22 cellular contexts compared by ENCODE assay signal in the genomic region with DNA sequence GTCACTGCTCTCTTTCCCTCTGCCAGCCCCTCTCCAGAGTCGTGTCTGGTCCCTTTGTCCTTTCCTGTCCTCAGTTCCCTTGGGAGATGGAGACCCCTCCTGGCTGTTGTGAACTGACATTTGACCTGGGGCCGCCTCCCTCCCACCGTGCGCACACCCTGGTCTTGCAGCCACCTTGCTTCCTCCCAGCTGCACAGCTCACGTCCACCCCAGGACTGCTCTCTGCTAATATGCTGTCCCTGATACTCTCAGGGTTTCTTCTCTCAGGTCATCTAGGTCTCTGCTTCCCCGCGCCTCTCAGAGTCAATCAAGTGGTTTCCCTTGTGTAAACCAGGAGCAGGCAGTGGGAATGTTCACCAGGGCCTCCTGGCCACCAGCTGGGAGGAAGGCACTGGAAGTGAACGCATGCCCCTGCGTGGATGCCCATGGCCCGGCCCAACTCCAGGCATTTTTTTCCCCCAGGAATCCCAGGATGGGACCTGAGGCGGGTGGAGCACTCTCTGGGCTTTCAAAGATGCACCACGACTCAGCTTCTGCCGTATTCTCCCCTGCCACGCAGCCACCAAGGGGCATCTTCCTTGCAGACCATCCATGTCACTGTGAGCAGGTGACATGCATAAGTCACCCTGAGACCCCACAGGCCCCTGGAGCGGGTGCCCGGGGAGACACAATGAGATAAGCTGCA.
"Had no signal": no experiment of that assay in that cellular context is flagged by ENCODE, and none has a peak within 500 bp of the region (broad histone marks: within the 10 kb centered on the region; RNA-seq: fewer than 3 reads in every experiment).

No MANE protein-coding gene starts in this region.

- H3K36me3 ChIP-seq: esophagus muscularis mucosa, pancreas, tibial nerve, vagina had no signal

- H3K27me3 ChIP-seq: body of pancreas, pancreas, vagina had no signal

- H3K4me3 ChIP-seq: body of pancreas, coronary artery, esophagus muscularis mucosa, pancreas, tibial nerve, vagina had no signal

- ATAC-seq: activated CD4-positive, alpha-beta T cell treated with anti-CD3 and anti-CD28 coated beads for 36 hours; activated CD8-positive, alpha-beta T cell treated with anti-CD3 and anti-CD28 coated beads, Interleukin-2, amount 10 ng/mL, durations not matched to agents 7 days and 5 days; activated naive CD4-positive, alpha-beta T cell treated with anti-CD3 and anti-CD28 coated beads, Interleukin-2, amount 50 U/mL, for 72 hours; body of pancreas; pancreas; stimulated activated naive B cell treated with anti-CD40 and anti-IgM and Interleukin-4, amounts not matched to agents 10 μg/mL and 1 μg/mL and 100 μg/mL, for 72 hours; T-cell had no signal

- H3K4me1 Mint-ChIP-seq: activated CD4-positive, alpha-beta T cell treated with anti-CD3 and anti-CD28 coated beads for 36 hours; mesothelial cell of epicardium; neural crest cell; stimulated activated naive B cell treated with anti-CD40 and anti-IgM and Interleukin-4, amounts not matched to agents 10 μg/mL and 1 μg/mL and 100 μg/mL, for 72 hours; T-cell had no signal

- H3K27ac ChIP-seq: body of pancreas, coronary artery, esophagus muscularis mucosa, pancreas, tibial nerve, vagina had no signal

- H3K36me3 Mint-ChIP-seq: mesothelial cell of epicardium; stimulated activated naive B cell treated with anti-CD40 and anti-IgM and Interleukin-4, amounts not matched to agents 10 μg/mL and 1 μg/mL and 100 μg/mL, for 72 hours; T-cell had no signal

- H3K27ac Mint-ChIP-seq: activated CD4-positive, alpha-beta T cell treated with anti-CD3 and anti-CD28 coated beads for 36 hours; activated CD8-positive, alpha-beta T cell treated with anti-CD3 and anti-CD28 coated beads, Interleukin-2, amount 10 ng/mL, durations not matched to agents 7 days and 5 days; activated naive CD4-positive, alpha-beta T cell treated with anti-CD3 and anti-CD28 coated beads, Interleukin-2, amount 50 U/mL, for 72 hours; mesothelial cell of epicardium; stimulated activated naive B cell treated with anti-CD40 and anti-IgM and Interleukin-4, amounts not matched to agents 10 μg/mL and 1 μg/mL and 100 μg/mL, for 72 hours; T-cell had no signal

- H3K4me1 ChIP-seq: esophagus muscularis mucosa, tibial nerve, vagina had no signal

- H3K9me3 ChIP-seq: pancreas had no signal

- H3K4me3 Mint-ChIP-seq: activated CD4-positive, alpha-beta T cell treated with anti-CD3 and anti-CD28 coated beads for 36 hours; activated CD8-positive, alpha-beta T cell treated with anti-CD3 and anti-CD28 coated beads, Interleukin-2, amount 10 ng/mL, durations not matched to agents 7 days and 5 days; mesothelial cell of epicardium; neural crest cell; stimulated activated naive B cell treated with anti-CD40 and anti-IgM and Interleukin-4, amounts not matched to agents 10 μg/mL and 1 μg/mL and 100 μg/mL, for 72 hours; T-cell had no signal

- DNase-seq: activated CD4-positive, alpha-beta T cell treated with anti-CD3 and anti-CD28 coated beads for 36 hours; activated CD8-positive, alpha-beta memory T cell treated with anti-CD3 and anti-CD28 coated beads, Interleukin-2, amount 50 U/mL, for 4 hours; activated CD8-positive, alpha-beta T cell treated with anti-CD3 and anti-CD28 coated beads, Interleukin-2, amount 10 ng/mL, durations not matched to agents 7 days and 5 days; activated effector memory CD4-positive, alpha-beta T cell treated with anti-CD3 and anti-CD28 coated beads, Interleukin-2, amount 50 U/mL, for 16 hours; activated T-cell treated with anti-CD3 and anti-CD28 coated beads, Interleukin-2, amount 50 U/mL, for 48 hours; amniotic stem cell; central memory CD4-positive, alpha-beta T cell; hippocampal formation; stimulated activated CD4-positive, alpha-beta T cell treated with anti-CD3 and anti-CD28 coated beads, Interleukin-15, amount 100 ng/mL, for 24 hours; stimulated activated CD4-positive, alpha-beta T cell treated with anti-CD3 and anti-CD28 coated beads, Interleukin-4, amount 100 ng/mL, for 1 hour; stimulated activated naive B cell treated with anti-CD40 and anti-IgM and Interleukin-4, amounts not matched to agents 10 μg/mL and 1 μg/mL and 100 μg/mL, for 72 hours; T-cell; T1000 had no signal
